ENCODE assay signal across 8 cellular contexts in genomic region chr1:28417441-28418277, GRCh38. TPM values are rescaled to one million over a fixed set of nuclear protein-coding genes. Genes with fewer than 3 reads are reported as not detected.
DNase-seq lines count a peak whose midpoint lies in the region; ATAC-seq and TF ChIP-seq lines count a peak whose summit lies in the region.

No MANE protein-coding gene starts in this region.

- H3K4me1 Mint-ChIP-seq in endothelial cell (ENCODE audit: unreplicated experiment): peaks cover 18% of the 10 kb centered on the region

- ATAC-seq in GM21737 (IDR thresholded peaks at IDR 0.05; ENCODE audit: unreplicated experiment): peak; percentile 47
- peak; percentile 90 for ATAC-seq in SK-N-SH treated with all-trans-retinoic acid at 6 μM for 48 hours
- ATAC-seq in HG02588 (IDR thresholded peaks at IDR 0.05; ENCODE audit: unreplicated experiment): no peak
- no peak for ATAC-seq in GM21825 (IDR thresholded peaks at IDR 0.05; ENCODE audit: unreplicated experiment)

- H3K4me3 Mint-ChIP-seq in endothelial cell (ENCODE audit: unreplicated experiment): no peak overlapping the region

- H3K4me3 ChIP-seq in AG09309 (ENCODE audit: control insufficient read depth, low read depth, low read length): no peak overlapping the region
- peak overlapping the region; percentile 20 for H3K4me3 ChIP-seq in fibroblast of the aortic adventitia (ENCODE audit: low read depth, low read length)

- no peaks in the 10 kb centered on the region for H3K27me3 Mint-ChIP-seq in endothelial cell (ENCODE audit: unreplicated experiment)

- H3K27ac Mint-ChIP-seq in endothelial cell (ENCODE audit: unreplicated experiment): no peak overlapping the region

- no peak for TF ChIP-seq CTCF in AG09309 (IDR thresholded peaks at IDR 0.05; ENCODE audit: control insufficient read depth, insufficient read depth, low read depth, low read length, missing control alignments)
- TF ChIP-seq CTCF in fibroblast of the aortic adventitia (IDR thresholded peaks at IDR 0.05; ENCODE audit: insufficient read depth, low read length): no peak
- TF ChIP-seq CTCF in GM13976 (IDR thresholded peaks at IDR 0.05; ENCODE audit: borderline replicate concordance, control extremely low read depth, extremely low read depth, insufficient read depth, missing control alignments): no peak
- TF ChIP-seq CTCF in endothelial cell (IDR thresholded peaks at IDR 0.05; ENCODE audit: unreplicated experiment): no peak

- H3K36me3 Mint-ChIP-seq in endothelial cell (ENCODE audit: low read depth, unreplicated experiment): peaks cover 3% of the 10 kb centered on the region

- in situ Hi-C loops in GM13976 (cut with MboI; ENCODE audit: low sequenced_read_pairs, unreplicated experiment): no loop called here

- DNase-seq in AG09309 (ENCODE audit: low read depth) (peak; percentile 74), fibroblast of the aortic adventitia (ENCODE audit: low read depth) (peak; percentile 73), GM13976 (ENCODE audit: low spot score) (no peak), endothelial cell (ENCODE audit: low spot score) (no peak)

- H3K9me3 Mint-ChIP-seq in endothelial cell (ENCODE audit: unreplicated experiment): no peaks in the 10 kb centered on the region

TF ChIP-seq in SK-N-SH treated with all-trans-retinoic acid at 6 μM for 48 hours, 23 proteins besides CTCF, POLR2A, EP300 and RAD21:
- TF ChIP-seq ISL1 (CRISPR knock-in tag; IDR thresholded peaks at IDR 0.05) (peak; percentile 30; the same call in 1 of the 2 replicates), ZNF70 (CRISPR knock-in tag; IDR thresholded peaks at IDR 0.05) (no peak), ZFP30 (CRISPR knock-in tag; IDR thresholded peaks at IDR 0.05) (no peak)
TF ChIP-seq in SK-N-SH treated with all-trans-retinoic acid at 6 μM for 48 hours: peak in this region for 1.

RNA-seq across cellular contexts. Expression of gene PHACTR4, which starts 48.1 kb away (rescaled TPM):
- 7.5 and 16.3 TPM in 2 replicates for total RNA-seq in fibroblast of the aortic adventitia (ENCODE audit: low replicate concordance)
- total RNA-seq in endothelial cell (ENCODE audit: unreplicated experiment): 56.6 TPM

Comparison
In these comparisons a context has a peak if more than half of its experiments do, and no peak if none do; other contexts are left out.
1. DNase-seq: peak in AG09309 (single experiment) and fibroblast of the aortic adventitia (single experiment); none in GM13976 (single experiment) and endothelial cell (single experiment).
2. ATAC-seq: peak in GM21737 (single experiment) and SK-N-SH treated with all-trans-retinoic acid at 6 μM for 48 hours (single experiment); none in HG02588 (single experiment) and GM21825 (single experiment).